ENCODE assay signal across 1 cellular context in genomic region chr22:19716041-19716828, GRCh38.
TF ChIP-seq lines count a peak whose summit lies in the region.

No MANE protein-coding gene starts in this region.

TF ChIP-seq in K562, 482 proteins besides CTCF, POLR2A, EP300 and RAD21:
- TF ChIP-seq KDM5B (IDR thresholded peaks at IDR 0.05; ENCODE audit: insufficient replicate concordance, low read depth, low read length) (peak; percentile 24), EWSR1 (IDR thresholded peaks at IDR 0.05; ENCODE audit: borderline replicate concordance, low read depth, partially characterized antibody) (no peak), RBBP5 (IDR thresholded peaks at IDR 0.05; ENCODE audit: borderline replicate concordance, insufficient read depth, low read length, poor library complexity, severe bottlenecking) (peak; percentile 69), SIX5 (IDR thresholded peaks at IDR 0.05; ENCODE audit: borderline replicate concordance in 1 of 2, insufficient read depth in 1 of 2, low read depth in 1 of 2, low read length in 2 of 2) (peak in 1 of 2 experiments; percentile 1; a peak in 1 of 4 replicates), CHCHD3 (CRISPR knock-in tag; IDR thresholded peaks at IDR 0.05) (0 out of 2 replicates have a peak, but pooled peaks have one; percentile 16), BCOR (IDR thresholded peaks at IDR 0.05) (peak; percentile 89), ZFP36 (IDR thresholded peaks at IDR 0.05; ENCODE audit: low read depth, low read length, partially characterized antibody) (peak; percentile 1), ZKSCAN1 (IDR thresholded peaks at IDR 0.05; ENCODE audit: low read depth, low read length) (peak; percentile 33; the same call in 1 of the 2 replicates), SAP30 (IDR thresholded peaks at IDR 0.05; ENCODE audit: borderline replicate concordance, insufficient read depth, low read depth, low read length, poor library complexity, severe bottlenecking) (peak; percentile 41), ATF3 (IDR thresholded peaks at IDR 0.05) (no peak), ATF3 (CRISPR knock-in tag; conservative IDR thresholded peaks at IDR 0.05) (0 out of 2 replicates have a peak, but pooled peaks have one; percentile 49), STAT6 (CRISPR knock-in tag; IDR thresholded peaks at IDR 0.05) (peak; percentile 47; the same call in 1 of the 2 replicates), PHF8 (IDR thresholded peaks at IDR 0.05; ENCODE audit: borderline replicate concordance, low read length) (peak; percentile 17; the same call in 1 of the 2 replicates), ZNF277 (CRISPR knock-in tag; IDR thresholded peaks at IDR 0.05; ENCODE audit: borderline replicate concordance) (no peak), MLX (CRISPR knock-in tag; conservative IDR thresholded peaks at IDR 0.05) (0 out of 4 replicates have a peak, but pooled peaks of 1 of the 2 experiments have one; percentile 24), MYC (IDR thresholded peaks at IDR 0.05; ENCODE audit: low read depth, low read length) (no peak), MYC (CRISPR knock-in tag; IDR thresholded peaks at IDR 0.05; ENCODE audit: borderline replicate concordance, low read depth) (peak; percentile 46; the same call in 1 of the 2 replicates), BHLHE40 (IDR thresholded peaks at IDR 0.05; ENCODE audit: low read length) (no peak), POLR2G (IDR thresholded peaks at IDR 0.05; ENCODE audit: low read depth, low read length) (no peak), STAT5A (IDR thresholded peaks at IDR 0.05; ENCODE audit: borderline replicate concordance, low read length) (no peak)
TF ChIP-seq in K562: peak in this region for 13.
